ENCODE assay signal across 37 cellular contexts in the genomic region with DNA sequence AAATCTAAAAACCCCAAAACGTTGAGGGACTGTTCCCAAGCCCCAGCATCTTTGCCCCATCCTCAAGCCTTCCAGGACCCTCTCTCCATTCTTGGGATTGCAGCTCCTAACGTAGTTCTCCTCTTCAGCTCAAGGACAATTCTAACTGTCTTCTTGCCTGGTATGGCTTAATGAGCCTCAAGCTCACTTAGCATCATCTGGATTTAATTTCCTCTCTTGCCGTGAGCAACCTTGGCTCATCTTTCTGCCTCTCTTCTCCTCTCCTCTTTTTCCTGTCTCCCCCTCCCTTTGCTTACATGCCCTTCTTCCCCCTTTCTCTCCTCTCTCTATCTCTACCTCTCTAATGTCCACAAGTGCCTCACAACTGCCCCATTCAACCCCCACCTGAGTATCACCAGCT. TPM values are rescaled to one million over a fixed set of nuclear protein-coding genes. Genes with fewer than 3 reads are reported as not detected.
DNase-seq lines count a peak whose midpoint lies in the region; ATAC-seq, FAIRE-seq and TF ChIP-seq lines count a peak whose summit lies in the region.
"Had no signal": no experiment of that assay in that cellular context is flagged by ENCODE, and none has a peak within 500 bp of the region (broad histone marks: within the 10 kb centered on the region; RNA-seq: fewer than 3 reads in every experiment).

No MANE protein-coding gene starts in this region.

- H3K4me2 ChIP-seq in GM23338, result peak overlapping the region; percentile 52; the same call in 1 of the 2 replicates
- H3K4me2 ChIP-seq: A549, KMS-11 had no signal

- no peak for TF ChIP-seq POLR2A in GM12891 (IDR thresholded peaks at IDR 0.05; ENCODE audit: low read depth, low read length)

- no peak overlapping the region for H2AFZ ChIP-seq in GM23338

- H4K20me1 ChIP-seq in GM23338 (replicated peaks; ENCODE audit: insufficient read depth), result no peaks in the 10 kb centered on the region

- H3K36me3 ChIP-seq in GM23338 (ENCODE audit: insufficient read depth), result no peaks in the 10 kb centered on the region
- H3K36me3 ChIP-seq: BE2C, heart right ventricle, MG63, upper lobe of right lung had no signal

- intact Hi-C loops in natural killer cell (cut with micrococcal nuclease), result no loop called here

- H3K9me3 Mint-ChIP-seq in GM23338, result peaks cover 3% of the 10 kb centered on the region; the same call in 2 of the 3 replicates
- H3K9me3 Mint-ChIP-seq in endothelial cell (ENCODE audit: unreplicated experiment), result no peaks in the 10 kb centered on the region
- peaks cover 7% of the 10 kb centered on the region for H3K9me3 Mint-ChIP-seq in nephron progenitor cell
- no peaks in the 10 kb centered on the region for H3K9me3 Mint-ChIP-seq in natural killer cell
- H3K9me3 Mint-ChIP-seq: activated T-helper 17 cell treated with anti-CD3 and anti-CD28 coated beads, Interleukin-2, amount 50 U/mL, for 72 hours had no signal

- peaks cover 12% of the 10 kb centered on the region for H3K4me1 Mint-ChIP-seq in GM23338
- H3K4me1 Mint-ChIP-seq in endothelial cell (ENCODE audit: unreplicated experiment), result peaks cover 47% of the 10 kb centered on the region
- H3K4me1 Mint-ChIP-seq in nephron progenitor cell, result peaks cover 12% of the 10 kb centered on the region
- no peaks in the 10 kb centered on the region for H3K4me1 Mint-ChIP-seq in natural killer cell
- H3K4me1 Mint-ChIP-seq: activated T-helper 17 cell treated with anti-CD3 and anti-CD28 coated beads, Interleukin-2, amount 50 U/mL, for 72 hours; stimulated activated naive B cell treated with anti-CD40 and anti-IgM and Interleukin-4, amounts not matched to agents 10 μg/mL and 1 μg/mL and 100 μg/mL, for 72 hours had no signal

- no peaks in the 10 kb centered on the region for H3K27me3 ChIP-seq in GM23338 (ENCODE audit: insufficient read depth)
- H3K27me3 ChIP-seq: BE2C, foreskin keratinocyte, heart right ventricle, MG63, upper lobe of right lung had no signal

- H3K9me2 ChIP-seq in GM23338 (ENCODE audit: insufficient read depth), result no peaks in the 10 kb centered on the region

- DNase-seq in AG09309 (ENCODE audit: low read depth) (peak; percentile 39), GM23338 (ENCODE audit: low spot score) (no peak), endothelial cell (ENCODE audit: low spot score) (no peak), nephron progenitor cell (no peak), GM12891 (ENCODE audit: insufficient read length, low spot score) (no peak), natural killer cell (no peak), SIG-M5 treated with dmso at 0.1 percent for 504 hours (lab: John Stamatoyannopoulos, UW; ENCODE audit: unreplicated experiment) (no peak), GM19239 (ENCODE audit: insufficient read length, low spot score) (no peak)
- DNase-seq: activated CD4-positive, alpha-beta T cell treated with anti-CD3 and anti-CD28 coated beads for 4 hours; activated naive CD4-positive, alpha-beta T cell treated with anti-CD3 and anti-CD28 coated beads, Interleukin-2, amount 50 U/mL, for 16 hours; amniotic stem cell; BE2C; DMS 273 treated with DMSO at 0.1 percent for 48 hours; EL; foreskin keratinocyte; HCEC 1CT; heart right ventricle; kidney; left ventricle myocardium superior; MG63; midbrain; naive B cell; NCI-H1105 treated with DMSO at 0.1 percent for 48 hours; NCI-H2029; NCI-H524; occipital lobe; OCI-M1; stimulated activated naive B cell treated with anti-CD40 and anti-IgM and Interleukin-4, amounts not matched to agents 10 μg/mL and 1 μg/mL and 100 μg/mL, for 72 hours; substantia nigra; upper lobe of right lung had no signal

- peaks cover 13% of the 10 kb centered on the region for H3K4me1 ChIP-seq in GM23338 (ENCODE audit: insufficient read depth)
- H3K4me1 ChIP-seq: BE2C, foreskin keratinocyte had no signal

- H3K4me3 Mint-ChIP-seq in GM23338 (no peak overlapping the region), endothelial cell (ENCODE audit: unreplicated experiment) (no peak overlapping the region), nephron progenitor cell (no peak overlapping the region), natural killer cell (no peak overlapping the region)
- H3K4me3 Mint-ChIP-seq: activated T-helper 17 cell treated with anti-CD3 and anti-CD28 coated beads, Interleukin-2, amount 50 U/mL, for 72 hours; naive B cell; stimulated activated naive B cell treated with anti-CD40 and anti-IgM and Interleukin-4, amounts not matched to agents 10 μg/mL and 1 μg/mL and 100 μg/mL, for 72 hours had no signal

- H3F3A ChIP-seq in GM23338 (replicated peaks; ENCODE audit: low read depth), result no peaks in the 10 kb centered on the region

- peaks cover 9% of the 10 kb centered on the region for H3K27me3 Mint-ChIP-seq in GM23338 (ENCODE audit: insufficient read depth, low read depth, poor library complexity)
- peaks cover 1% of the 10 kb centered on the region for H3K27me3 Mint-ChIP-seq in endothelial cell (ENCODE audit: unreplicated experiment)
- H3K27me3 Mint-ChIP-seq in nephron progenitor cell (ENCODE audit: low read depth, poor library complexity), result no peaks in the 10 kb centered on the region
- peaks cover 8 to 12% of the 10 kb centered on the region in 2 donors for H3K27me3 Mint-ChIP-seq in natural killer cell (ENCODE audit: low read depth in 2 of 2)
- H3K27me3 Mint-ChIP-seq: brain had no signal

- H3K27ac ChIP-seq in GM23338 (ENCODE audit: low read depth), result no peak overlapping the region
- H3K27ac ChIP-seq: A549, foreskin keratinocyte, KMS-11, upper lobe of right lung had no signal

- H3K4me3 ChIP-seq in AG09309 (ENCODE audit: control insufficient read depth, low read depth, low read length) (no peak overlapping the region), GM23338 (no peak overlapping the region)
- H3K4me3 ChIP-seq: A549, heart right ventricle, MG63, upper lobe of right lung had no signal

- ATAC-seq in GM23338 (no peak), natural killer cell (no peak)
- ATAC-seq: activated T-helper 17 cell treated with anti-CD3 and anti-CD28 coated beads, Interleukin-2, amount 50 U/mL, for 72 hours; left ventricle myocardium superior; stimulated activated naive B cell treated with anti-CD40 and anti-IgM and Interleukin-4, amounts not matched to agents 10 μg/mL and 1 μg/mL and 100 μg/mL, for 72 hours had no signal

- TF ChIP-seq CTCF in AG09309 (IDR thresholded peaks at IDR 0.05; ENCODE audit: control insufficient read depth, insufficient read depth, low read depth, low read length, missing control alignments), result no peak
- no peak for TF ChIP-seq CTCF in GM23338 (conservative IDR thresholded peaks at IDR 0.05; ENCODE audit: low read depth in 2 of 2)
- no peak for TF ChIP-seq CTCF in endothelial cell (IDR thresholded peaks at IDR 0.05; ENCODE audit: unreplicated experiment)
- no peak for TF ChIP-seq CTCF in nephron progenitor cell (IDR thresholded peaks at IDR 0.05)
- no peak for TF ChIP-seq CTCF in natural killer cell (IDR thresholded peaks at IDR 0.05)

- H3K79me2 ChIP-seq in GM23338 (replicated peaks; ENCODE audit: insufficient read depth), result no peaks in the 10 kb centered on the region

- FAIRE-seq in GM12891 (lab: Jason Lieb, UNC), result no peak
- no peak for FAIRE-seq in GM19239 (lab: Jason Lieb, UNC)
- FAIRE-seq: A549, GM12892, kidney had no signal

- H3K27ac Mint-ChIP-seq in GM23338 (no peak overlapping the region), endothelial cell (ENCODE audit: unreplicated experiment) (peak overlapping the region; percentile 90), nephron progenitor cell (peak overlapping the region; percentile 22), natural killer cell (no peak overlapping the region)
- H3K27ac Mint-ChIP-seq: activated T-helper 17 cell treated with anti-CD3 and anti-CD28 coated beads, Interleukin-2, amount 50 U/mL, for 72 hours; naive B cell; stimulated activated naive B cell treated with anti-CD40 and anti-IgM and Interleukin-4, amounts not matched to agents 10 μg/mL and 1 μg/mL and 100 μg/mL, for 72 hours had no signal

- H3K36me3 Mint-ChIP-seq in GM23338 (ENCODE audit: low read depth) (peaks cover 12% of the 10 kb centered on the region), endothelial cell (ENCODE audit: low read depth, unreplicated experiment) (no peaks in the 10 kb centered on the region), nephron progenitor cell (ENCODE audit: low read depth) (no peaks in the 10 kb centered on the region), natural killer cell (no peaks in the 10 kb centered on the region)
- H3K36me3 Mint-ChIP-seq: brain, naive B cell had no signal

TF ChIP-seq in GM23338, 12 proteins besides CTCF, POLR2A, EP300 and RAD21 (continues in another document):
- TF ChIP-seq NANOG (IDR thresholded peaks at IDR 0.05; ENCODE audit: borderline replicate concordance) (no peak), JUNB (IDR thresholded peaks at IDR 0.05; ENCODE audit: unreplicated experiment) (no peak), ZNF331 (CRISPR knock-in tag; IDR thresholded peaks at IDR 0.05; ENCODE audit: low read depth) (no peak), POLR2AphosphoS5 (IDR thresholded peaks at IDR 0.05; ENCODE audit: low read depth) (no peak)

TF ChIP-seq in GM12891, 5 proteins besides CTCF, POLR2A, EP300 and RAD21:
- no peak for TF ChIP-seq SPI1 (IDR thresholded peaks at IDR 0.05; ENCODE audit: low read depth, low read length)
- no peak for TF ChIP-seq POU2F2 (IDR thresholded peaks at IDR 0.05; ENCODE audit: low read depth, low read length)
- TF ChIP-seq PAX5 (IDR thresholded peaks at IDR 0.05; ENCODE audit: insufficient read depth, low read length, severe bottlenecking), result no peak
- TF ChIP-seq TAF1 (IDR thresholded peaks at IDR 0.05; ENCODE audit: low read depth, low read length), result no peak
- no peak for TF ChIP-seq POLR2AphosphoS5 (IDR thresholded peaks at IDR 0.05; ENCODE audit: low read depth, low read length)

RNA-seq across cellular contexts. Expression of a gene that starts 44.2 kb away (rescaled TPM):
- total RNA-seq in GM23338 (2014; rRNA removed; shearing (Covaris generic)), result 5.6 and 7.3 TPM in 2 replicates
- polyA plus RNA-seq in GM23338 (2016; fragmentation: Nextera tagmentation; extraction: Ambion mirVana), result 3.5 and 3.6 TPM in 2 replicates
- total RNA-seq in endothelial cell (ENCODE audit: unreplicated experiment) (1.0 TPM), natural killer cell (not detected)
- 0.04 TPM for polyA plus RNA-seq in GM12891 (2012; ENCODE audit: low read depth, missing spikeins)
- total RNA-seq: activated T-helper 17 cell treated with anti-CD3 and anti-CD28 coated beads, Interleukin-2, amount 50 U/mL, for 72 hours; chondrocyte; foreskin keratinocyte; T-helper 2 cell treated with Interferon-gamma antibody and Interleukin-4, amounts not matched to agents 100 ng/mL and 5 ng/mL, for 36 hours had no signal
- polyA plus RNA-seq: foreskin keratinocyte had no signal

Comparison
In these comparisons a context has a peak if more than half of its experiments do, and no peak if none do; other contexts are left out.
1. H3K27ac Mint-ChIP-seq: peak in endothelial cell (single experiment) and nephron progenitor cell (single experiment); none in GM23338 (single experiment) and natural killer cell (0 of 2).